ENCODE assay signal across 8 cellular contexts in the genomic region with DNA sequence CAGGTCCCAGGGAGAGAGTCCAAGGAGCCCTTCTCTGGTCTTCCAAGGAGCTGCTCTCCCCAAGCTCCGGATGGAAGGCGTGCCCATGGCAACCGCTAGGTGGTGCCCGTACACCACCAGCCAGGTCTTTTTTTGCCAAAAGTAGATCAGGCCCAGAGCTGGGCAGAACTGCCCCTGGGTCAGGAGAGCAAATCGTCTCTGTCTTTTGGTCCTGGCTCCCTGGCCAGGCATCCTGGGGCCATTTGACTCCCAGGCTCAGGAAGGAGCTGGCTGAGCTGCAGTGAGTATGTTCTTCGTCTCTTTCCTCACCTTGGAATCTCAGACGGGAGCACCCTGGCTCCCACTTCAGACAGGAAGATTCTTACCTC. TPM values are rescaled to one million over a fixed set of nuclear protein-coding genes. Genes with fewer than 3 reads are reported as not detected.
DNase-seq lines count a peak whose midpoint lies in the region; ATAC-seq and TF ChIP-seq lines count a peak whose summit lies in the region.

No MANE protein-coding gene starts in this region.

- H3K9me3 ChIP-seq in Loucy (ENCODE audit: insufficient read depth, low read depth, low read length) = no peaks in the 10 kb centered on the region
- no peaks in the 10 kb centered on the region for H3K9me3 ChIP-seq in trophoblast cell (ENCODE audit: insufficient read depth, low read depth, low read length)
- no peaks in the 10 kb centered on the region for H3K9me3 ChIP-seq in transverse colon

- in situ Hi-C loops in transverse colon (cut with MboI; ENCODE audit: low pct_ligation_motif_present in 1 of 4, low pct_unique_long_range_greater_than_20kb in 1 of 4, low sequenced_read_pairs in 3 of 4) = loop anchor here in 2 of 4 donors (5.0 kb wide), 1 partner anchor 43 kb away; no protein-coding TSS in a partner anchor

- DNase-seq in AG10803 (ENCODE audit: low read depth) = peak; percentile 76
- DNase-seq in activated naive CD4-positive, alpha-beta T cell treated with anti-CD3 and anti-CD28 coated beads, Interleukin-2, amount 10 ng/mL, durations not matched to agents 7 days and 5 days = peak; percentile 86
- DNase-seq in glomerular visceral epithelial cell (ENCODE audit: extremely low spot score) = peak; percentile 92
- DNase-seq in trophoblast cell = peak; percentile 89 to 97
- peak; percentile 90 for DNase-seq in transverse colon

- TF ChIP-seq CTCF in AG10803 (conservative IDR thresholded peaks at IDR 0.05; ENCODE audit: low read length) (peak; percentile 98), Loucy (conservative IDR thresholded peaks at IDR 0.05; ENCODE audit: low read length) (peak; percentile 97), transverse colon (IDR thresholded peaks at IDR 0.05) (peak; percentile 96 to 99 (median 97))

- no peak overlapping the region for H3K14ac ChIP-seq in trophoblast cell (ENCODE audit: low read length)

- H3K9me2 ChIP-seq in Loucy (replicated peaks; ENCODE audit: low read depth, low read length) = no peaks in the 10 kb centered on the region

- no peak overlapping the region for H2BK120ac ChIP-seq in trophoblast cell (ENCODE audit: insufficient read depth, low read length, poor library complexity)

- no peak overlapping the region for H3K23ac ChIP-seq in trophoblast cell (ENCODE audit: low read length)

- no CpG with 5 or more reads among the region's 7 CpGs for WGBS in trophoblast cell (ENCODE audit: extremely low coverage, insufficient coverage, insufficient read length)
- WGBS in transverse colon (ENCODE audit: low coverage in 1 of 2), 2 donors = 13% methylated on average over 7 of the region's 7 CpGs; no CpG with 5 or more reads in 1 of the 2 donors

- H3K27ac Mint-ChIP-seq in activated naive CD4-positive, alpha-beta T cell treated with anti-CD3 and anti-CD28 coated beads, Interleukin-2, amount 10 ng/mL, durations not matched to agents 7 days and 5 days = peak overlapping the region; percentile 21

- H3K27me3 ChIP-seq in Loucy (ENCODE audit: insufficient read depth, low read length, poor library complexity, severe bottlenecking) (no peaks in the 10 kb centered on the region), trophoblast cell (ENCODE audit: insufficient read depth, low read length) (no peaks in the 10 kb centered on the region), transverse colon (no peaks in the 10 kb centered on the region)

- H4K20me1 ChIP-seq in Loucy (ENCODE audit: insufficient read depth, low read length, poor library complexity, severe bottlenecking) = no peaks in the 10 kb centered on the region

- H3K27ac ChIP-seq in trophoblast cell (ENCODE audit: low read depth, low read length) = no peak overlapping the region
- H3K27ac ChIP-seq in transverse colon = peak overlapping the region; percentile 81 to 90 (median 82)

- CTCF ChIA-PET in activated naive CD4-positive, alpha-beta T cell treated with anti-CD3 and anti-CD28 coated beads, Interleukin-2, amount 10 ng/mL, durations not matched to agents 7 days and 5 days (lab: Charles Lee) = interaction anchor here (0.7 to 10.5 kb wide), 36 partner anchors 9 to 228 kb away, joined by 3 to 385 read pairs (median 6); partner anchors contain the start of gene NECTIN2

- H3K79me1 ChIP-seq in trophoblast cell (ENCODE audit: low read length) = peaks cover 2% of the 10 kb centered on the region

- H2AFZ ChIP-seq in Loucy (ENCODE audit: low read length) (0 out of 2 replicates have a peak overlapping the region, but pooled peaks have one; percentile 14), trophoblast cell (ENCODE audit: insufficient read depth, low read length, poor library complexity) (no peak overlapping the region)

- no peak overlapping the region for H3K9ac ChIP-seq in Loucy (ENCODE audit: low read depth, low read length, poor library complexity, severe bottlenecking)
- no peak overlapping the region for H3K9ac ChIP-seq in trophoblast cell (ENCODE audit: low read length)

- peaks cover 35% of the 10 kb centered on the region for H3K27me3 Mint-ChIP-seq in activated naive CD4-positive, alpha-beta T cell treated with anti-CD3 and anti-CD28 coated beads, Interleukin-2, amount 10 ng/mL, durations not matched to agents 7 days and 5 days

- no peaks in the 10 kb centered on the region for H3K36me3 Mint-ChIP-seq in activated naive CD4-positive, alpha-beta T cell treated with anti-CD3 and anti-CD28 coated beads, Interleukin-2, amount 10 ng/mL, durations not matched to agents 7 days and 5 days

- no peaks in the 10 kb centered on the region for H3K9me3 Mint-ChIP-seq in activated naive CD4-positive, alpha-beta T cell treated with anti-CD3 and anti-CD28 coated beads, Interleukin-2, amount 10 ng/mL, durations not matched to agents 7 days and 5 days

- no peak overlapping the region for H3K4me3 ChIP-seq in AG10803 (ENCODE audit: low read length)
- no peak overlapping the region for H3K4me3 ChIP-seq in Loucy (ENCODE audit: low read length, poor library complexity, severe bottlenecking)
- H3K4me3 ChIP-seq in trophoblast cell (ENCODE audit: low read depth, low read length) = no peak overlapping the region
- peak overlapping the region in 2 of 4 donors; percentile 10 to 25 for H3K4me3 ChIP-seq in transverse colon

- no peak for TF ChIP-seq EP300 in transverse colon (IDR thresholded peaks at IDR 0.05; ENCODE audit: low read depth)

- TF ChIP-seq POLR2A in transverse colon (IDR thresholded peaks at IDR 0.05) = peak; percentile 30

- H4K8ac ChIP-seq in trophoblast cell (ENCODE audit: low read depth, low read length) = no peak overlapping the region

- no peak overlapping the region for H3K4me3 Mint-ChIP-seq in activated naive CD4-positive, alpha-beta T cell treated with anti-CD3 and anti-CD28 coated beads, Interleukin-2, amount 10 ng/mL, durations not matched to agents 7 days and 5 days

- H4K91ac ChIP-seq in trophoblast cell (ENCODE audit: low read depth, low read length) = no peak overlapping the region

- no peak overlapping the region for H3K4me2 ChIP-seq in Loucy (ENCODE audit: low read depth, low read length, poor library complexity, severe bottlenecking)
- no peak overlapping the region for H3K4me2 ChIP-seq in trophoblast cell (ENCODE audit: low read length)

- no peak overlapping the region for H2BK5ac ChIP-seq in trophoblast cell (ENCODE audit: low read depth, low read length, poor library complexity)

- H2BK12ac ChIP-seq in trophoblast cell (ENCODE audit: low read length) = no peak overlapping the region

- no peaks in the 10 kb centered on the region for H3F3A ChIP-seq in Loucy (ENCODE audit: low read depth)

- H4K12ac ChIP-seq in trophoblast cell (ENCODE audit: low read depth, low read length) = no peak overlapping the region

- H3K4ac ChIP-seq in trophoblast cell (ENCODE audit: low read depth, low read length) = no peak overlapping the region

- H3K18ac ChIP-seq in trophoblast cell (ENCODE audit: low read length) = no peak overlapping the region

- H3K79me2 ChIP-seq in Loucy (ENCODE audit: insufficient read depth, low read length) (no peaks in the 10 kb centered on the region), trophoblast cell (ENCODE audit: control insufficient read depth, insufficient read depth, low read length, poor library complexity) (no peaks in the 10 kb centered on the region)

- H3K4me1 Mint-ChIP-seq in activated naive CD4-positive, alpha-beta T cell treated with anti-CD3 and anti-CD28 coated beads, Interleukin-2, amount 10 ng/mL, durations not matched to agents 7 days and 5 days = peaks cover 56% of the 10 kb centered on the region

- H3K36me3 ChIP-seq in Loucy (ENCODE audit: insufficient read depth, low read length) = no peaks in the 10 kb centered on the region
- no peaks in the 10 kb centered on the region for H3K36me3 ChIP-seq in trophoblast cell (ENCODE audit: control insufficient read depth in 1 of 2, insufficient read depth in 2 of 2, low read length in 2 of 2)
- H3K36me3 ChIP-seq in transverse colon = no peaks in the 10 kb centered on the region

- no peak overlapping the region for H2AK5ac ChIP-seq in trophoblast cell (ENCODE audit: low read length)

- ATAC-seq in GM19023 (IDR thresholded peaks at IDR 0.05; ENCODE audit: unreplicated experiment) = peak; percentile 47
- ATAC-seq in SK-N-SH treated with all-trans-retinoic acid at 6 μM for 48 hours = peak; percentile 95

- intact Hi-C loops in transverse colon (cut with DNase I; ENCODE audit: low total_unique reads) = loop anchor here (1.0 kb wide), 1 partner anchor 47 kb away; no protein-coding TSS in a partner anchor

- H3K4me1 ChIP-seq in Loucy (ENCODE audit: insufficient read depth, low read length, poor library complexity, severe bottlenecking) (peaks cover 5% of the 10 kb centered on the region), trophoblast cell (ENCODE audit: control insufficient read depth in 1 of 2, insufficient read depth in 2 of 2, low read length in 2 of 2) (peaks cover 9% of the 10 kb centered on the region in 2 experiments), transverse colon (peaks cover 8 to 70% (median 40%) of the 10 kb centered on the region in 4 donors)

TF ChIP-seq in SK-N-SH treated with all-trans-retinoic acid at 6 μM for 48 hours, 23 proteins besides CTCF, POLR2A, EP300 and RAD21 (continues in another document):
- TF ChIP-seq ZNF70 (CRISPR knock-in tag; IDR thresholded peaks at IDR 0.05) (no peak), ISL1 (CRISPR knock-in tag; IDR thresholded peaks at IDR 0.05) (no peak), CSRNP3 (CRISPR knock-in tag; IDR thresholded peaks at IDR 0.05) (no peak), ARNTL (CRISPR knock-in tag; IDR thresholded peaks at IDR 0.05; ENCODE audit: borderline replicate concordance, low read depth) (no peak), ESRRG (CRISPR knock-in tag; IDR thresholded peaks at IDR 0.05) (no peak)

RNA-seq across cellular contexts. Expression of gene BCL3, which starts 24.6 kb away (rescaled TPM):
- polyA plus RNA-seq in trophoblast cell (2013) = 1.7 and 2.0 TPM in 2 replicates
- 100 to 1,000 TPM in 1 of 4 donors, 10 to 100 TPM in 3; 43.8 to 181 (median 69.5) TPM for total RNA-seq in transverse colon

RNA-seq across cellular contexts. Expression of gene CEACAM16, which starts 25.0 kb away (rescaled TPM):
- not detected in 2 replicates for polyA plus RNA-seq in trophoblast cell (2013)
- not detected for total RNA-seq in transverse colon

RNA-seq across cellular contexts. Expression of gene CEACAM19, which starts 52.7 kb away (rescaled TPM):
- polyA plus RNA-seq in trophoblast cell (2013) = 1.6 and 1.7 TPM in 2 replicates
- total RNA-seq in transverse colon = 10 to 100 TPM in 2 of 4 donors, 1 to 10 TPM in 2; 3.8 to 19.1 (median 9.9) TPM

RNA-seq across cellular contexts. Expression of gene CBLC, which starts 53.8 kb away (rescaled TPM):
- 1.4 and 1.7 TPM in 2 replicates for polyA plus RNA-seq in trophoblast cell (2013)
- 100 to 1,000 TPM in 3 of 4 donors, 10 to 100 TPM in 1; 96.1 to 210 (median 145) TPM for total RNA-seq in transverse colon
